11 cellular contexts compared by ENCODE assay signal in the genomic region with DNA sequence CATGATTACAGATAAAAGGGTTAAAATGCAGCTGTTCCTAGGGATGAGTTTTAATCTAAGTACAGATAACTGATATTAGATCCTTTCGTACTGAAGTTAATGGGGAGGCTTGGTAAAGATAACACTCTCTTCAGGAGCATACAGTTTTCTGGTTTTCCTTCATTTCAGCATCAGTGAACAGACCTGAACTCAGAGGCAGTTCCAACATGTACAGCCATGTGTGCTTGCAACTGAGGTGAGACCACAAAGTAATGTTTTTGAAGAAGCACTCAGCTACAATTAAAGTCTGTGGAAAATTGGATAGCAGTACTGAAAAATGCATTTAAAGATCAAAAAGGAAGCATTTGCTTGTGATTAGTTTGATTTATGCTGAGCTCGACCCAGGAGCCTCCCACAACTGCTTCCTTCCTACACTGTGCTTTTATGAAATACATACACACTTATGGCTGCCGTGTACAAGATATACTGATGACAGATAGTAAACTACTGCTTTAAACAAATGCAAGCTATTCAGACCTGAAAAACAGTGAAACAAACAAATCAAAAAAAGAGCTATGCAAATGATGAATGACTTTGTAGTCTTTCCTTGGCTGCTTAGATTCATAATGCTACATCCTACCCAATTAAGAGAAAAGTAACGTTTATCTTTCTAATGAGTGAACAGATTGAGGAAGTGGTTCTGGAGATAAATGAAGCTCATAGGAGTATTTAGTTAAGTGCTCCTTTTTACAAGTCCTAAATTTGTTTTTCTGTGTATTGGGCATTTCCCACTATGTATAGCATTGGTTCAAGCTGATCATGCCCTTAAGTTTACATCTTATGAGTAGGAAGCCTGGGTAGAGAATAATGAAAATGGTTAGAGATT.
DNase-seq lines count a peak whose midpoint lies in the region; ATAC-seq, FAIRE-seq and TF ChIP-seq lines count a peak whose summit lies in the region.
"Had no signal": no experiment of that assay in that cellular context is flagged by ENCODE, and none has a peak within 500 bp of the region (broad histone marks: within the 10 kb centered on the region; RNA-seq: fewer than 3 reads in every experiment).

No MANE protein-coding gene starts in this region.

- H4K20me1 ChIP-seq in BLaER1 (no peaks in the 10 kb centered on the region), endothelial cell of umbilical vein (replicated peaks; ENCODE audit: control insufficient read depth, extremely low read depth, insufficient read depth, low read length) (peaks cover 2% of the 10 kb centered on the region)

- H3K79me2 ChIP-seq in endothelial cell of umbilical vein (ENCODE audit: control insufficient read depth, insufficient read depth, low read length): peaks cover 87% of the 10 kb centered on the region

- no peak overlapping the region for H2AFZ ChIP-seq in endothelial cell of umbilical vein (ENCODE audit: low read depth, low read length)

- H3K9me3 ChIP-seq in BLaER1: no peaks in the 10 kb centered on the region
- H3K9me3 ChIP-seq in endothelial cell of umbilical vein (replicated peaks; ENCODE audit: control insufficient read depth, insufficient read depth, low read length): no peaks in the 10 kb centered on the region

- TF ChIP-seq POLR2A in endothelial cell of umbilical vein (IDR thresholded peaks at IDR 0.05; ENCODE audit: low read depth, low read length): no peak

- TF ChIP-seq CTCF in HL-60 (IDR thresholded peaks at IDR 0.05; ENCODE audit: insufficient read depth, low read length) (no peak), endothelial cell of umbilical vein (IDR thresholded peaks at IDR 0.05; ENCODE audit: extremely low read depth in 1 of 2, insufficient read depth in 1 of 2, low read depth in 1 of 2, low read length in 2 of 2) (no peak)

- H3K27ac ChIP-seq in BLaER1 (no peak overlapping the region), HL-60 (replicated peaks) (peak overlapping the region; percentile 29; the same call in 1 of the 2 replicates), endothelial cell of umbilical vein (ENCODE audit: insufficient read depth, low read depth, low read length) (no peak overlapping the region)

- H3K9ac ChIP-seq in BLaER1: no peak overlapping the region
- H3K9ac ChIP-seq in endothelial cell of umbilical vein (replicated peaks; ENCODE audit: extremely low read depth, insufficient read depth, low read length): no peak overlapping the region

- intact Hi-C loops in endothelial cell of umbilical vein (cut with micrococcal nuclease): no loop called here

- DNase-seq in HL-60 (ENCODE audit: low read depth in 1 of 2, low spot score in 1 of 2) (no peak), endothelial cell of umbilical vein (ENCODE audit: low read depth, low spot score) (peak; percentile 59), middle frontal gyrus (ENCODE audit: extremely low spot score, low spot score) (no peak), cerebellum (ENCODE audit: low spot score) (no peak), iPS-NIHi7 (ENCODE audit: extremely low spot score) (no peak), foreskin melanocyte (no peak)
- DNase-seq: stimulated activated CD4-positive, alpha-beta T cell treated with anti-CD3 and anti-CD28 coated beads, Interleukin-12 subunit alpha, Interleukin-12 subunit beta, amount 100 ng/mL, for 4 hours; T-helper 17 cell had no signal

- H3K4me1 ChIP-seq in BLaER1: peaks cover 8% of the 10 kb centered on the region
- peaks cover 42% of the 10 kb centered on the region for H3K4me1 ChIP-seq in endothelial cell of umbilical vein (ENCODE audit: control insufficient read depth, extremely low read depth, insufficient read depth, low read length)

- dilution Hi-C loops in endothelial cell of umbilical vein (cut with MboI; ENCODE audit: extremely low pct_ligation_motif_present, low sequenced_read_pairs): no loop called here

- H3K36me3 ChIP-seq in BLaER1 (no peaks in the 10 kb centered on the region), endothelial cell of umbilical vein (ENCODE audit: control insufficient read depth in 2 of 2, extremely low read depth in 1 of 2, insufficient read depth in 2 of 2, low read length in 2 of 2) (peaks cover 0 to 11% of the 10 kb centered on the region in 2 experiments)

- BruUV-seq in endothelial cell of umbilical vein (replicated peaks; lab: Mats Ljungman, UMichigan): no TSS peak

- peak; percentile 44 for ATAC-seq in GM19452 (IDR thresholded peaks at IDR 0.05; ENCODE audit: unreplicated experiment)
- ATAC-seq: T-helper 17 cell had no signal

- H3K27me3 ChIP-seq in BLaER1: no peaks in the 10 kb centered on the region
- H3K27me3 ChIP-seq in HL-60 (ENCODE audit: insufficient read depth, poor library complexity, severe bottlenecking): no peaks in the 10 kb centered on the region
- no peaks in the 10 kb centered on the region for H3K27me3 ChIP-seq in endothelial cell of umbilical vein (ENCODE audit: control insufficient read depth in 2 of 2, insufficient read depth in 2 of 2, low read length in 2 of 2)

- no peak for FAIRE-seq in endothelial cell of umbilical vein (lab: Jason Lieb, UNC)
- FAIRE-seq: G401.6 had no signal

- H3K4me2 ChIP-seq in BLaER1 (peak overlapping the region; percentile 36), endothelial cell of umbilical vein (ENCODE audit: insufficient read depth, low read length) (no peak overlapping the region)

- H3K4me3 ChIP-seq in BLaER1: no peak overlapping the region
- H3K4me3 ChIP-seq in HL-60 (replicated peaks; ENCODE audit: insufficient read depth, low read length): no peak overlapping the region
- no peak overlapping the region for H3K4me3 ChIP-seq in endothelial cell of umbilical vein (replicated peaks in 1 of 3; ENCODE audit: insufficient read depth in 1 of 3, low read depth in 1 of 3, low read length in 3 of 3)

- no peaks in the 10 kb centered on the region for H3K9me1 ChIP-seq in endothelial cell of umbilical vein (replicated peaks; ENCODE audit: control insufficient read depth, extremely low read depth, insufficient read depth, low read length)

- CTCF ChIA-PET in endothelial cell of umbilical vein (lab: Charles Lee): interaction anchor here (1.1 to 1.7 kb wide), 4 partner anchors 16 to 113 kb away, joined by 3 to 6 read pairs (median 4); no protein-coding TSS in a partner anchor

- POLR2A ChIA-PET in endothelial cell of umbilical vein (lab: Charles Lee): interaction anchor here (0.5 to 0.9 kb wide), 2 partner anchors 16 to 57 kb away, joined by 3 to 9 read pairs; no protein-coding TSS in a partner anchor

TF ChIP-seq in endothelial cell of umbilical vein, 7 proteins besides CTCF, POLR2A, EP300 and RAD21:
- TF ChIP-seq, protein P1, sequence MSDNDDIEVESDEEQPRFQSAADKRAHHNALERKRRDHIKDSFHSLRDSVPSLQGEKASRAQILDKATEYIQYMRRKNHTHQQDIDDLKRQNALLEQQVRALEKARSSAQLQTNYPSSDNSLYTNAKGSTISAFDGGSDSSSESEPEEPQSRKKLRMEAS (IDR thresholded peaks at IDR 0.05; ENCODE audit: insufficient read depth, insufficient read length): no peak
